ENCODE assay signal across 8 cellular contexts in genomic region chr13:32650705-32651311, GRCh38.
A peak's percentile ranks its signal among the peaks of the same experiment; 100 is the strongest.
DNase-seq lines count a peak whose midpoint lies in the region; ATAC-seq, FAIRE-seq and TF ChIP-seq lines count a peak whose summit lies in the region.

No MANE protein-coding gene starts in this region.

- no peak overlapping the region for H3K56ac ChIP-seq in H1 (replicated peaks; ENCODE audit: insufficient read length, low read depth, low read length)

- no peak overlapping the region for H3K14ac ChIP-seq in H1 (ENCODE audit: insufficient read length)

- H3K4ac ChIP-seq in H1 (replicated peaks; ENCODE audit: insufficient read length, low read depth, low read length), result no peak overlapping the region

- in situ Hi-C loops in GM13976 (cut with MboI; ENCODE audit: low sequenced_read_pairs, unreplicated experiment), result no loop called here

- 56% methylated on average over 3 of the region's 3 CpGs; no CpG with 5 or more reads in 1 of the 2 experiments for WGBS in H1 (ENCODE audit: extremely low coverage in 1 of 2, insufficient coverage in 1 of 2, insufficient read length in 1 of 2, insufficient replicate concordance in 2 of 2, low coverage in 1 of 2, low lambda C conversion rate in 2 of 2, missing lambda C conversion rate in 1 of 2), 2 experiments

- no peak overlapping the region for H2BK12ac ChIP-seq in H1 (ENCODE audit: low read depth, low read length)

- H4K20me1 ChIP-seq in H1 (replicated peaks in 1 of 2; ENCODE audit: control insufficient read depth in 1 of 2, insufficient read depth in 2 of 2, low read length in 2 of 2), result peaks cover 2 to 4% of the 10 kb centered on the region in 2 experiments

- peak; percentile 65 to 68 for TF ChIP-seq RAD21 in H1 (IDR thresholded peaks at IDR 0.05 in 1 of 2, conservative IDR thresholded peaks at IDR 0.05 in 1 of 2; ENCODE audit: low read depth in 2 of 2, low read length in 2 of 2)

- H4K8ac ChIP-seq in H1 (ENCODE audit: extremely low read depth, insufficient read depth, low read length), result no peak overlapping the region

- peak; percentile 96 for FAIRE-seq in A204.1 (lab: Jason Lieb, UNC)
- FAIRE-seq in H1 (lab: Jason Lieb, UNC), result peak; percentile 99

- CTCF ChIA-PET in H1 (lab: Charles Lee; ENCODE audit: partially characterized antibody), result interaction anchor here (0.6 to 4.5 kb wide), 27 partner anchors 10 to 1594 kb away, joined by 3 to 38 read pairs (median 4); no protein-coding TSS in a partner anchor

- H3K18ac ChIP-seq in H1 (ENCODE audit: extremely low read depth, low read length), result no peak overlapping the region

- peaks cover 0 to 57% of the 10 kb centered on the region in 2 experiments; a peak in 2 of 4 replicates for H3K79me2 ChIP-seq in H1 (ENCODE audit: control insufficient read depth in 1 of 2, insufficient read depth in 2 of 2, low read length in 2 of 2)

- H2AK5ac ChIP-seq in H1 (ENCODE audit: low read depth, low read length), result no peak overlapping the region

- no peak overlapping the region for H3K27ac ChIP-seq in H1 (ENCODE audit: low read depth, low read length)

- DNase-seq in GM13976 (ENCODE audit: low spot score) (peak; percentile 47), NCI-H526 (lab: John Stamatoyannopoulos, UW) (peak; percentile 54 to 84), H1 (ENCODE audit: low read depth in 1 of 2, low spot score in 2 of 2) (no peak), mucosa of gallbladder (ENCODE audit: low spot score) (peak; percentile 49)
- peak; percentile 48 for DNase-seq in activated CD4-positive, alpha-beta T cell treated with anti-CD3 and anti-CD28 coated beads, Interleukin-2, amount 50 U/mL, for 1 hour
- DNase-seq in stimulated activated naive CD4-positive, alpha-beta T cell treated with Interleukin-2 at 50 U/mL for 16 hours (lab: John Stamatoyannopoulos, UW), result peak; percentile 55

- no peak overlapping the region for H2BK15ac ChIP-seq in H1 (ENCODE audit: low read length)

- POLR2A ChIA-PET in H1 (lab: Charles Lee; ENCODE audit: partially characterized antibody), result no interaction called here

- peak; percentile 71 for ATAC-seq in HG02885 (IDR thresholded peaks at IDR 0.05; ENCODE audit: poor library complexity, unreplicated experiment)

- H3K27me3 ChIP-seq in H1 (replicated peaks in 1 of 4; ENCODE audit: control insufficient read depth in 3 of 4, extremely low read depth in 1 of 4, insufficient read depth in 3 of 4, low read length in 3 of 4), result no peaks in the 10 kb centered on the region

- no peak overlapping the region for H2BK20ac ChIP-seq in H1 (ENCODE audit: low read length)

- H3K79me1 ChIP-seq in H1 (ENCODE audit: low read depth, low read length), result peaks cover 2% of the 10 kb centered on the region; the same call in 1 of the 2 replicates

- no peak overlapping the region for H3K4me3 ChIP-seq in H1 (ENCODE audit: extremely low read depth in 1 of 4, insufficient read depth in 2 of 4, low read depth in 3 of 4, low read length in 4 of 4)

- no peak overlapping the region for H2AFZ ChIP-seq in H1 (ENCODE audit: low read length)

- no peak overlapping the region for H2BK120ac ChIP-seq in H1 (replicated peaks; ENCODE audit: low read depth, low read length)

- H3K9ac ChIP-seq in H1 (replicated peaks in 1 of 4; ENCODE audit: extremely low read depth in 1 of 4, low read depth in 3 of 4, low read length in 3 of 4), result no peak overlapping the region

- TF ChIP-seq POLR2A in H1 (IDR thresholded peaks at IDR 0.05; ENCODE audit: control extremely low read depth in 1 of 2, low read depth in 2 of 2, low read length in 2 of 2), result no peak

- TF ChIP-seq EP300 in H1 (IDR thresholded peaks at IDR 0.05; ENCODE audit: borderline replicate concordance in 1 of 2, low read depth in 2 of 2, low read length in 2 of 2), result no peak

- no peak overlapping the region for H3K4me2 ChIP-seq in H1 (ENCODE audit: insufficient read depth in 1 of 2, low read depth in 2 of 2, low read length in 2 of 2)

- H3K23me2 ChIP-seq in H1 (ENCODE audit: low read depth, low read length), result no peaks in the 10 kb centered on the region; the same call in 1 of the 2 replicates

- peaks cover 0 to 6% (median 4%) of the 10 kb centered on the region in 4 experiments; a peak in 3 of 7 replicates for H3K4me1 ChIP-seq in H1 (replicated peaks in 1 of 4; ENCODE audit: control insufficient read depth in 3 of 4, insufficient read depth in 4 of 4, low read length in 3 of 4)

- no peak overlapping the region for H4K91ac ChIP-seq in H1 (replicated peaks; ENCODE audit: insufficient read length, low read length)

- 0 out of 4 replicates have a peak, but pooled peaks cover 0 to 3% of the 10 kb centered on the region in 2 experiments for H3K9me3 ChIP-seq in H1 (ENCODE audit: insufficient read depth in 2 of 2, low read depth in 1 of 2, low read length in 1 of 2)

- peak; percentile 78 for TF ChIP-seq CTCF in GM13976 (IDR thresholded peaks at IDR 0.05; ENCODE audit: borderline replicate concordance, control extremely low read depth, extremely low read depth, insufficient read depth, missing control alignments)
- TF ChIP-seq CTCF in H1 (IDR thresholded peaks at IDR 0.05; ENCODE audit: control extremely low read depth in 1 of 3, insufficient read depth in 1 of 3, low read depth in 1 of 3, low read length in 3 of 3), result peak; percentile 34 to 83 (median 66)

- no peak overlapping the region for H4K5ac ChIP-seq in H1 (ENCODE audit: insufficient read length, low read depth, low read length)

- no peak overlapping the region for H3K23ac ChIP-seq in H1 (ENCODE audit: insufficient read length)

- H3K36me3 ChIP-seq in H1 (ENCODE audit: control insufficient read depth in 2 of 4, insufficient read depth in 4 of 4, low read length in 3 of 4), result peaks cover 0 to 3% (median under 1%) of the 10 kb centered on the region in 4 experiments; a peak in 2 of 8 replicates

- no peak overlapping the region for H2BK5ac ChIP-seq in H1 (ENCODE audit: low read depth, low read length)

TF ChIP-seq in H1, 55 proteins besides CTCF, POLR2A, EP300 and RAD21:
- TF ChIP-seq CTBP2 (IDR thresholded peaks at IDR 0.05; ENCODE audit: borderline replicate concordance, insufficient read depth, insufficient read length, low read length) (no peak), KDM4A (IDR thresholded peaks at IDR 0.05; ENCODE audit: low read depth, low read length, severe bottlenecking) (no peak), BRCA1 (IDR thresholded peaks at IDR 0.05; ENCODE audit: low read depth, low read length) (no peak), CEBPB (IDR thresholded peaks at IDR 0.05; ENCODE audit: low read depth, low read length) (peak; percentile 42; the same call in 1 of the 2 replicates)
TF ChIP-seq in H1: peak in this region for 1.

Comparison
In these comparisons a context has a peak if more than half of its experiments do, and no peak if none do; other contexts are left out.
1. DNase-seq: peak in GM13976 (single experiment), NCI-H526 (2 of 2), activated CD4-positive, alpha-beta T cell treated with anti-CD3 and anti-CD28 coated beads, Interleukin-2, amount 50 U/mL, for 1 hour (single experiment), mucosa of gallbladder (single experiment) and stimulated activated naive CD4-positive, alpha-beta T cell treated with Interleukin-2 at 50 U/mL for 16 hours (single experiment); none in H1 (0 of 2).